10 cellular contexts compared by ENCODE assay signal in the genomic region with DNA sequence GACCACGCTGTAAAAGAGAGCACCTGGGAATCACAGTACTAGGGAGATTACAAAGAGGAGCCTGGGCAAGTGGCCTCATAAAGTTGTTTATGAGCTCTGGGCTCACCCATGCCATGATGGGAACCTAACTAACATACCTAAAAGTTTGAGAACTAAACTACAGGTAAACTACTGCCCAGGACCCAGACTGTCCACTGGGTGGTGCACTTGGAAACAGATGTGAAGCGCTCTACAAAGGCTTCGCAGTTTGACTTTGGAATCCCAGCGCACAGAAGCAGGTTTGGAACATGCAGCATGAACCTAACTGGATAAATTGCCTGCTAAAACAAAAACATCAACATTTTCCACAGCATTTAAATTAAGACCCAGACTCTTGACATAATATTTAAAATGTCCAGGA.
A peak's percentile ranks its signal among the peaks of the same experiment; 100 is the strongest.
DNase-seq lines count a peak whose midpoint lies in the region; ATAC-seq and TF ChIP-seq lines count a peak whose summit lies in the region.
"Had no signal": no experiment of that assay in that cellular context is flagged by ENCODE, and none has a peak within 500 bp of the region (broad histone marks: within the 10 kb centered on the region; RNA-seq: fewer than 3 reads in every experiment).

No MANE protein-coding gene starts in this region.

- POLR2A ChIA-PET in activated CD4-positive, alpha-beta T cell treated with anti-CD3 and anti-CD28 coated beads for 36 hours (lab: Charles Lee), result no interaction called here

- no peaks in the 10 kb centered on the region for H3K4me1 ChIP-seq in sigmoid colon
- H3K4me1 ChIP-seq: BLaER1 treated with 17β-estradiol and CSF1 and Interleukin-3, amounts not matched to agents 10 nM and 100 nM had no signal

- no peaks in the 10 kb centered on the region for H3K9me3 ChIP-seq in sigmoid colon
- H3K9me3 ChIP-seq: BLaER1 treated with 17β-estradiol and CSF1 and Interleukin-3, amounts not matched to agents 10 nM and 100 nM had no signal

- peaks cover 2% of the 10 kb centered on the region for H3K27me3 Mint-ChIP-seq in activated CD4-positive, alpha-beta T cell treated with anti-CD3 and anti-CD28 coated beads for 36 hours
- peaks cover 13% of the 10 kb centered on the region for H3K27me3 Mint-ChIP-seq in chondrocyte (ENCODE audit: low read depth)

- no peaks in the 10 kb centered on the region for H3K9me3 Mint-ChIP-seq in activated CD4-positive, alpha-beta T cell treated with anti-CD3 and anti-CD28 coated beads for 36 hours (ENCODE audit: low read depth)
- no peaks in the 10 kb centered on the region for H3K9me3 Mint-ChIP-seq in chondrocyte (ENCODE audit: low read depth)

- no peak for TF ChIP-seq EP300 in sigmoid colon (IDR thresholded peaks at IDR 0.05)

- DNase-seq in activated CD4-positive, alpha-beta T cell treated with anti-CD3 and anti-CD28 coated beads for 36 hours, result peak; percentile 29
- no peak for DNase-seq in activated CD4-positive, alpha-beta T cell treated with anti-CD3 and anti-CD28 coated beads, Interleukin-2, amount 50 U/mL, for 4 hours
- peak; percentile 36 for DNase-seq in LoVo (ENCODE audit: low spot score)
- DNase-seq in chondrocyte (ENCODE audit: low spot score), result no peak
- peak; percentile 53 for DNase-seq in sigmoid colon
- no peak for DNase-seq in dermis blood vessel endothelial cell
- no peak for DNase-seq in NCI-H128 (lab: John Stamatoyannopoulos, UW; ENCODE audit: unreplicated experiment)

- WGBS in sigmoid colon, 2 donors, result 25% methylated on average over 4 of the region's 4 CpGs

- no peaks in the 10 kb centered on the region for H3K27me3 ChIP-seq in sigmoid colon
- H3K27me3 ChIP-seq: BLaER1 treated with 17β-estradiol and CSF1 and Interleukin-3, amounts not matched to agents 10 nM and 100 nM had no signal

- ATAC-seq in activated CD4-positive, alpha-beta T cell treated with anti-CD3 and anti-CD28 coated beads for 36 hours, result no peak
- ATAC-seq in HG03442 (IDR thresholded peaks at IDR 0.05; ENCODE audit: unreplicated experiment), result no peak
- ATAC-seq: activated T-cell treated with anti-CD3 and anti-CD28 coated beads, Interleukin-2, amount 50 U/mL, for 72 hours had no signal

- H3K27ac Mint-ChIP-seq in activated CD4-positive, alpha-beta T cell treated with anti-CD3 and anti-CD28 coated beads for 36 hours, result no peak overlapping the region
- H3K27ac Mint-ChIP-seq in chondrocyte (ENCODE audit: unreplicated experiment), result no peak overlapping the region

- no peak overlapping the region for H3K4me3 ChIP-seq in sigmoid colon
- H3K4me3 ChIP-seq: BLaER1 treated with 17β-estradiol and CSF1 and Interleukin-3, amounts not matched to agents 10 nM and 100 nM had no signal

- no peak for TF ChIP-seq POLR2A in sigmoid colon (IDR thresholded peaks at IDR 0.05)

- H3K27ac ChIP-seq in sigmoid colon, result no peak overlapping the region
- H3K27ac ChIP-seq: BLaER1 treated with 17β-estradiol and CSF1 and Interleukin-3, amounts not matched to agents 10 nM and 100 nM had no signal

- no peak overlapping the region for H3K4me3 Mint-ChIP-seq in activated CD4-positive, alpha-beta T cell treated with anti-CD3 and anti-CD28 coated beads for 36 hours
- H3K4me3 Mint-ChIP-seq in chondrocyte (ENCODE audit: unreplicated experiment), result no peak overlapping the region
- H3K4me3 Mint-ChIP-seq: activated T-cell treated with anti-CD3 and anti-CD28 coated beads, Interleukin-2, amount 50 U/mL, for 72 hours had no signal

- no peaks in the 10 kb centered on the region for H3K4me1 Mint-ChIP-seq in activated CD4-positive, alpha-beta T cell treated with anti-CD3 and anti-CD28 coated beads for 36 hours
- no peaks in the 10 kb centered on the region for H3K4me1 Mint-ChIP-seq in chondrocyte (ENCODE audit: low read depth)

- intact Hi-C loops in activated CD4-positive, alpha-beta T cell treated with anti-CD3 and anti-CD28 coated beads for 36 hours (cut with DNase I, micrococcal nuclease), result loop anchor here in 1 of 2 experiments (5.0 kb wide), 1 partner anchor 382 kb away; no protein-coding TSS in a partner anchor
- intact Hi-C loops in sigmoid colon (cut with DNase I), result no loop called here

- CTCF ChIA-PET in activated CD4-positive, alpha-beta T cell treated with anti-CD3 and anti-CD28 coated beads for 36 hours (lab: Charles Lee), result interaction anchor here (1.3 kb wide), 1 partner anchor 380 kb away, joined by 3 read pairs; no protein-coding TSS in a partner anchor

- peak; percentile 34 for TF ChIP-seq CTCF in chondrocyte (IDR thresholded peaks at IDR 0.05)
- TF ChIP-seq CTCF in sigmoid colon (IDR thresholded peaks at IDR 0.05), result no peak

- H3K36me3 Mint-ChIP-seq in activated CD4-positive, alpha-beta T cell treated with anti-CD3 and anti-CD28 coated beads for 36 hours (ENCODE audit: low read depth), result no peaks in the 10 kb centered on the region
- no peaks in the 10 kb centered on the region for H3K36me3 Mint-ChIP-seq in chondrocyte (ENCODE audit: low read depth)

- no peaks in the 10 kb centered on the region for H3K36me3 ChIP-seq in sigmoid colon
- H3K36me3 ChIP-seq: BLaER1 treated with 17β-estradiol and CSF1 and Interleukin-3, amounts not matched to agents 10 nM and 100 nM had no signal

Comparison
In these comparisons a context has a peak if more than half of its experiments do, and no peak if none do; other contexts are left out.
1. DNase-seq: peak in activated CD4-positive, alpha-beta T cell treated with anti-CD3 and anti-CD28 coated beads for 36 hours (single experiment), LoVo (single experiment) and sigmoid colon (single experiment); none in activated CD4-positive, alpha-beta T cell treated with anti-CD3 and anti-CD28 coated beads, Interleukin-2, amount 50 U/mL, for 4 hours (0 of 2), chondrocyte (single experiment), dermis blood vessel endothelial cell (single experiment) and NCI-H128 (single experiment).